In genomic region chr10:72356987-72357386, GRCh38 we compare ENCODE assay signal across 28 cellular contexts.
"Had no signal": no experiment of that assay in that cellular context is flagged by ENCODE, and none has a peak within 500 bp of the region (broad histone marks: within the 10 kb centered on the region; RNA-seq: fewer than 3 reads in every experiment).

No MANE protein-coding gene starts in this region.

- H3K27ac Mint-ChIP-seq: activated CD4-positive, alpha-beta memory T cell treated with anti-CD3 and anti-CD28 coated beads for 36 hours; activated CD4-positive, alpha-beta T cell treated with anti-CD3 and anti-CD28 coated beads for 36 hours; activated CD4-positive, alpha-beta T cell treated with anti-CD3 and anti-CD28 coated beads, Interleukin-2, amount 10 ng/mL, durations not matched to agents 24 days and 14 days; activated naive CD4-positive, alpha-beta T cell treated with anti-CD3 and anti-CD28 coated beads for 36 hours; activated naive CD4-positive, alpha-beta T cell treated with anti-CD3 and anti-CD28 coated beads, Interleukin-2, amount 50 U/mL, for 72 hours; activated naive CD8-positive, alpha-beta T cell treated with anti-CD3 and anti-CD28 coated beads, Interleukin-2, amount 10 ng/mL, durations not matched to agents 7 days and 5 days; activated T-helper 17 cell treated with anti-CD3 and anti-CD28 coated beads, Interleukin-2, amount 50 U/mL, for 72 hours; dendritic cell treated with granulocyte-macrophage colony-stimulating factor and Interleukin-4, amounts not matched to agents 40 ng/mL and 50 ng/mL, for 4 days; endodermal cell had no signal

- H3K4me3 Mint-ChIP-seq: activated CD4-positive, alpha-beta memory T cell treated with anti-CD3 and anti-CD28 coated beads for 36 hours; activated CD4-positive, alpha-beta T cell treated with anti-CD3 and anti-CD28 coated beads for 36 hours; activated CD4-positive, alpha-beta T cell treated with anti-CD3 and anti-CD28 coated beads, Interleukin-2, amount 10 ng/mL, durations not matched to agents 24 days and 14 days; activated naive CD4-positive, alpha-beta T cell treated with anti-CD3 and anti-CD28 coated beads for 36 hours; activated naive CD8-positive, alpha-beta T cell treated with anti-CD3 and anti-CD28 coated beads, Interleukin-2, amount 10 ng/mL, durations not matched to agents 7 days and 5 days; activated T-cell treated with anti-CD3 and anti-CD28 coated beads, Interleukin-2, amount 50 U/mL, for 4 hours; activated T-helper 17 cell treated with anti-CD3 and anti-CD28 coated beads, Interleukin-2, amount 50 U/mL, for 72 hours; dendritic cell treated with granulocyte-macrophage colony-stimulating factor and Interleukin-4, amounts not matched to agents 40 ng/mL and 50 ng/mL, for 4 days; endodermal cell had no signal

- H3K36me3 ChIP-seq: breast epithelium, cardiac muscle cell had no signal

- H3K27me3 ChIP-seq: ascending aorta, breast epithelium, cardiac muscle cell, dorsolateral prefrontal cortex had no signal

- H3K9me3 Mint-ChIP-seq: activated CD4-positive, alpha-beta memory T cell treated with anti-CD3 and anti-CD28 coated beads for 36 hours; activated CD4-positive, alpha-beta T cell treated with anti-CD3 and anti-CD28 coated beads, Interleukin-2, amount 10 ng/mL, durations not matched to agents 24 days and 14 days; activated naive CD4-positive, alpha-beta T cell treated with anti-CD3 and anti-CD28 coated beads for 36 hours; activated naive CD8-positive, alpha-beta T cell treated with anti-CD3 and anti-CD28 coated beads, Interleukin-2, amount 10 ng/mL, durations not matched to agents 7 days and 5 days; activated T-cell treated with anti-CD3 and anti-CD28 coated beads, Interleukin-2, amount 50 U/mL, for 4 hours; activated T-helper 17 cell treated with anti-CD3 and anti-CD28 coated beads, Interleukin-2, amount 50 U/mL, for 72 hours; dendritic cell treated with granulocyte-macrophage colony-stimulating factor and Interleukin-4, amounts not matched to agents 40 ng/mL and 50 ng/mL, for 4 days had no signal

- H3K9me3 ChIP-seq: ascending aorta, breast epithelium had no signal

- H3K27me3 Mint-ChIP-seq: activated CD4-positive, alpha-beta memory T cell treated with anti-CD3 and anti-CD28 coated beads for 36 hours; activated CD4-positive, alpha-beta T cell treated with anti-CD3 and anti-CD28 coated beads for 36 hours; activated naive CD8-positive, alpha-beta T cell treated with anti-CD3 and anti-CD28 coated beads, Interleukin-2, amount 10 ng/mL, durations not matched to agents 7 days and 5 days; activated T-helper 17 cell treated with anti-CD3 and anti-CD28 coated beads, Interleukin-2, amount 50 U/mL, for 72 hours; dendritic cell treated with granulocyte-macrophage colony-stimulating factor and Interleukin-4, amounts not matched to agents 40 ng/mL and 50 ng/mL, for 4 days had no signal

- H3K4me3 ChIP-seq: ascending aorta, breast epithelium, cardiac muscle cell, coronary artery, dorsolateral prefrontal cortex had no signal

- ATAC-seq: activated CD4-positive, alpha-beta T cell treated with anti-CD3 and anti-CD28 coated beads for 36 hours; activated naive CD4-positive, alpha-beta T cell treated with anti-CD3 and anti-CD28 coated beads, Interleukin-2, amount 50 U/mL, for 72 hours; activated T-cell treated with anti-CD3 and anti-CD28 coated beads, Interleukin-2, amount 50 U/mL, for 4 hours; activated T-helper 17 cell treated with anti-CD3 and anti-CD28 coated beads, Interleukin-2, amount 50 U/mL, for 72 hours; esophagus mucosa had no signal

- H3K27ac ChIP-seq: ascending aorta, breast epithelium, cardiac muscle cell, coronary artery, dorsolateral prefrontal cortex had no signal

- DNase-seq: activated CD4-positive, alpha-beta memory T cell treated with anti-CD3 and anti-CD28 coated beads for 36 hours; activated CD4-positive, alpha-beta T cell treated with anti-CD3 and anti-CD28 coated beads for 36 hours; activated CD4-positive, alpha-beta T cell treated with anti-CD3 and anti-CD28 coated beads, Interleukin-2, amount 10 ng/mL, durations not matched to agents 24 days and 14 days; activated CD4-positive, CD25-positive, alpha-beta regulatory T cell; activated CD4-positive, CD25-positive, alpha-beta regulatory T cell treated with anti-CD3 and anti-CD28 coated beads, Interleukin-2, amount 50 U/mL, for 72 hours; activated CD8-positive, alpha-beta memory T cell treated with anti-CD3 and anti-CD28 coated beads for 24 hours; activated effector memory CD4-positive, alpha-beta T cell treated with Interleukin-2 at 50 U/mL for 16 hours; activated gamma-delta T cell treated with Interleukin-2 at 50 U/mL for 16 hours; activated naive CD4-positive, alpha-beta T cell treated with anti-CD3 and anti-CD28 coated beads for 36 hours; activated naive CD8-positive, alpha-beta T cell treated with anti-CD3 and anti-CD28 coated beads, Interleukin-2, amount 10 ng/mL, durations not matched to agents 7 days and 5 days; activated T-cell treated with anti-CD3 and anti-CD28 coated beads, Interleukin-2, amount 50 U/mL, for 4 hours; central memory CD4-positive, alpha-beta T cell; cerebellar nuclear complex; dorsolateral prefrontal cortex; effector memory CD4-positive, alpha-beta T cell; endodermal cell; foreskin fibroblast; head of caudate nucleus; T-helper 2 cell had no signal

- H3K36me3 Mint-ChIP-seq: activated naive CD8-positive, alpha-beta T cell treated with anti-CD3 and anti-CD28 coated beads, Interleukin-2, amount 10 ng/mL, durations not matched to agents 7 days and 5 days; brain had no signal
